In the genomic region with DNA sequence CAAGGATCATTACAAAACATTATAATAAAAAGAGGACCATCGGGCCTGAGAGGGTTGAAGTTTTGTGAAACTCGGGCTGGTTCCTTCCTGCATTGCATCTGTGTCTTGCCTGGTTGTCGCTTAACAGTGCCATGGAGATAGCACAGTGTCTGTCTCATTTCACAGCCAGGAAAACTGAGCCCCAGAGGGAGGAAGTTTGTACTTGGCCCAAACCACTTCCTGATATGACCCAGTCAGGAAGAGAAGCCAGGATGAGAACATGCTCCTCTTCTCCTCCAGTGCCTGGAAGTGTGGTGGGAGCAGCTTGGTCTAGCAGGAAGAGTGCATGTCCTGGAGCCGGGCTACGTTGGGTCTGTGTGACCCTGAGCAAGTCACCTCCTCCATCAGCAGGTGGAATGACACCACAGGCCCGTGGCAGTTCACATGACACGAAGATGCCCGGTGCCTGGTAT, we compare ENCODE assay signal across 12 cellular contexts. TPM values are rescaled to one million over a fixed set of nuclear protein-coding genes. Genes with fewer than 3 reads are reported as not detected.
DNase-seq lines count a peak whose midpoint lies in the region; ATAC-seq and TF ChIP-seq lines count a peak whose summit lies in the region.
"Had no signal": no experiment of that assay in that cellular context is flagged by ENCODE, and none has a peak within 500 bp of the region (broad histone marks: within the 10 kb centered on the region; RNA-seq: fewer than 3 reads in every experiment).

No MANE protein-coding gene starts in this region.

- peaks cover 78% of the 10 kb centered on the region for H3K36me3 Mint-ChIP-seq in T-helper 2 cell treated with Interferon-gamma antibody and Interleukin-4, amounts not matched to agents 5 μg/mL and 100 μg/mL, for 36 hours (ENCODE audit: low read depth)
- H3K36me3 Mint-ChIP-seq in activated CD8-positive, alpha-beta T cell treated with anti-CD3 and anti-CD28 coated beads for 36 hours (ENCODE audit: low read depth) = peaks cover 83% of the 10 kb centered on the region

- H3K27me3 Mint-ChIP-seq in T-helper 2 cell treated with Interferon-gamma antibody and Interleukin-4, amounts not matched to agents 5 μg/mL and 100 μg/mL, for 36 hours (ENCODE audit: low read depth) = no peaks in the 10 kb centered on the region
- H3K27me3 Mint-ChIP-seq in activated CD8-positive, alpha-beta T cell treated with anti-CD3 and anti-CD28 coated beads for 36 hours = no peaks in the 10 kb centered on the region

- peaks cover 76% of the 10 kb centered on the region for H3K4me1 Mint-ChIP-seq in T-helper 2 cell treated with Interferon-gamma antibody and Interleukin-4, amounts not matched to agents 5 μg/mL and 100 μg/mL, for 36 hours (ENCODE audit: low read depth)
- H3K4me1 Mint-ChIP-seq in activated CD8-positive, alpha-beta T cell treated with anti-CD3 and anti-CD28 coated beads for 36 hours (ENCODE audit: low read depth) = peaks cover 85% of the 10 kb centered on the region

- H3K9me3 Mint-ChIP-seq in T-helper 2 cell treated with Interferon-gamma antibody and Interleukin-4, amounts not matched to agents 5 μg/mL and 100 μg/mL, for 36 hours = no peaks in the 10 kb centered on the region
- H3K9me3 Mint-ChIP-seq in activated CD8-positive, alpha-beta T cell treated with anti-CD3 and anti-CD28 coated beads for 36 hours = no peaks in the 10 kb centered on the region

- peaks cover 49 to 87% (median 72%) of the 10 kb centered on the region in 6 donors for H3K4me1 ChIP-seq in spleen
- H3K4me1 ChIP-seq: SJCRH30 had no signal

- WGBS in spleen, 5 donors = 28 to 49% (median 29%) methylated on average over 8 of the region's 8 CpGs

- no peak for TF ChIP-seq POLR2A in spleen (IDR thresholded peaks at IDR 0.05)

- ATAC-seq in activated CD8-positive, alpha-beta T cell treated with anti-CD3 and anti-CD28 coated beads for 36 hours = no peak
- ATAC-seq in GM21381 (IDR thresholded peaks at IDR 0.05; ENCODE audit: unreplicated experiment) (no peak), HG03354 (IDR thresholded peaks at IDR 0.05; ENCODE audit: poor library complexity, severe bottlenecking, unreplicated experiment) (no peak)

- intact Hi-C loops in activated CD8-positive, alpha-beta T cell treated with anti-CD3 and anti-CD28 coated beads for 36 hours (cut with micrococcal nuclease) = loop anchor here (2.0 to 5.0 kb wide), 2 partner anchors 28 to 39 kb away; partner anchors contain the start of gene EVL
- intact Hi-C loops in cardiac septum (cut with DNase I) = loop anchor here (5.0 kb wide), 1 partner anchor 49 kb away; no protein-coding TSS in a partner anchor
- intact Hi-C loops in spleen (cut with DNase I; ENCODE audit: low total_unique reads) = loop anchor here (2.0 to 10.0 kb wide), 2 partner anchors 52 to 124 kb away; no protein-coding TSS in a partner anchor

- peak overlapping the region in 7 of 8 donors; percentile 7 to 80 (median 42) for H3K27ac ChIP-seq in spleen
- H3K27ac ChIP-seq: esophagus muscularis mucosa, SJCRH30 had no signal

- CTCF ChIA-PET in activated CD8-positive, alpha-beta T cell treated with anti-CD3 and anti-CD28 coated beads for 36 hours (lab: Charles Lee) = interaction anchor here (1.1 to 29.8 kb wide), 7 partner anchors 11 to 125 kb away, joined by 3 to 913 read pairs (median 5); partner anchors contain the start of gene EVL

- H3K9me3 ChIP-seq in spleen = no peaks in the 10 kb centered on the region
- H3K9me3 ChIP-seq: esophagus muscularis mucosa, SJCRH30 had no signal

- peak; percentile 3 for TF ChIP-seq CTCF in activated CD8-positive, alpha-beta T cell treated with anti-CD3 and anti-CD28 coated beads for 36 hours (IDR thresholded peaks at IDR 0.05)
- no peak for TF ChIP-seq CTCF in spleen (IDR thresholded peaks at IDR 0.05 in 8 of 11, conservative IDR thresholded peaks at IDR 0.05 in 3 of 11)

- POLR2A ChIA-PET in activated CD8-positive, alpha-beta T cell treated with anti-CD3 and anti-CD28 coated beads for 36 hours (lab: Charles Lee) = interaction anchor here (0.8 to 27.2 kb wide), 9 partner anchors 8 to 131 kb away, joined by 3 to 840 read pairs (median 4); partner anchors contain the start of gene EVL

- peaks cover 0 to 96% (median 28%) of the 10 kb centered on the region in 6 donors for H3K36me3 ChIP-seq in spleen
- H3K36me3 ChIP-seq: SJCRH30 had no signal

- H3K27me3 ChIP-seq in spleen (replicated peaks in 1 of 7) = no peaks in the 10 kb centered on the region
- H3K27me3 ChIP-seq: esophagus muscularis mucosa, SJCRH30 had no signal

- DNase-seq in T-helper 2 cell treated with Interferon-gamma antibody and Interleukin-4, amounts not matched to agents 5 μg/mL and 100 μg/mL, for 36 hours (ENCODE audit: low spot score) = no peak
- DNase-seq in T-helper 2 cell = no peak
- DNase-seq in activated CD8-positive, alpha-beta T cell treated with anti-CD3 and anti-CD28 coated beads for 36 hours = peak; percentile 50
- DNase-seq in cardiac septum (ENCODE audit: low spot score) = peak; percentile 75
- DNase-seq in spleen = no peak
- no peak for DNase-seq in NCI-H345 (lab: John Stamatoyannopoulos, UW)
- DNase-seq: 8988T, NCI-H748 treated with DMSO at 0.1 percent for 48 hours, SJCRH30 had no signal

- peak overlapping the region; percentile 71 for H3K4me3 Mint-ChIP-seq in T-helper 2 cell treated with Interferon-gamma antibody and Interleukin-4, amounts not matched to agents 5 μg/mL and 100 μg/mL, for 36 hours
- H3K4me3 Mint-ChIP-seq in activated CD8-positive, alpha-beta T cell treated with anti-CD3 and anti-CD28 coated beads for 36 hours = peak overlapping the region; percentile 64

- peak overlapping the region in 1 of 8 donors; percentile 1 for H3K4me3 ChIP-seq in spleen
- H3K4me3 ChIP-seq: esophagus muscularis mucosa, SJCRH30 had no signal

- H3K27ac Mint-ChIP-seq in T-helper 2 cell treated with Interferon-gamma antibody and Interleukin-4, amounts not matched to agents 5 μg/mL and 100 μg/mL, for 36 hours = peak overlapping the region; percentile 88
- peak overlapping the region; percentile 96 for H3K27ac Mint-ChIP-seq in activated CD8-positive, alpha-beta T cell treated with anti-CD3 and anti-CD28 coated beads for 36 hours

RNA-seq across cellular contexts. Expression of gene EVL, which starts 41.5 kb away (rescaled TPM):
- total RNA-seq in activated CD8-positive, alpha-beta T cell treated with anti-CD3 and anti-CD28 coated beads for 36 hours = 100 to 1,000 TPM; 340 to 351 TPM
- 46.3 TPM for total RNA-seq in cardiac septum
- 100 to 1,000 TPM; 244 to 336 (median 283) TPM for total RNA-seq in spleen
- 100 to 1,000 TPM; 169 to 184 (median 183) TPM for polyA plus RNA-seq in spleen

RNA-seq across cellular contexts. Expression of gene DEGS2, which starts 52.8 kb away (rescaled TPM):
- total RNA-seq in activated CD8-positive, alpha-beta T cell treated with anti-CD3 and anti-CD28 coated beads for 36 hours = 1 to 10 TPM; 2.6 to 3.1 TPM
- total RNA-seq in cardiac septum = not detected
- 1 to 10 TPM in 5 of 7 donors, under 1 TPM in 2; 0.33 to 3.2 (median 1.3) TPM for total RNA-seq in spleen
- 1 to 10 TPM; 1.1 to 2.8 (median 1.5) TPM for polyA plus RNA-seq in spleen
- total RNA-seq: SJCRH30 had no signal

Comparison
In these comparisons a context has a peak if more than half of its experiments do, and no peak if none do; other contexts are left out.
1. DNase-seq: peak in activated CD8-positive, alpha-beta T cell treated with anti-CD3 and anti-CD28 coated beads for 36 hours (single experiment) and cardiac septum (single experiment); none in T-helper 2 cell treated with Interferon-gamma antibody and Interleukin-4, amounts not matched to agents 5 μg/mL and 100 μg/mL, for 36 hours (single experiment), T-helper 2 cell (0 of 5), spleen (single experiment) and NCI-H345 (single experiment).